ENCODE assay signal across 12 cellular contexts in genomic region chr12:18864900-18865561, GRCh38.
DNase-seq lines count a peak whose midpoint lies in the region; ATAC-seq and TF ChIP-seq lines count a peak whose summit lies in the region.
"Had no signal": no experiment of that assay in that cellular context is flagged by ENCODE, and none has a peak within 500 bp of the region (broad histone marks: within the 10 kb centered on the region; RNA-seq: fewer than 3 reads in every experiment).

No MANE protein-coding gene starts in this region.

- intact Hi-C loops in activated CD4-positive, alpha-beta T cell treated with anti-CD3 and anti-CD28 coated beads for 36 hours (cut with DNase I, micrococcal nuclease) = loop anchor here in 1 of 2 experiments (5.0 kb wide), 1 partner anchor 422 kb away; no protein-coding TSS in a partner anchor

- DNase-seq in ELR (ENCODE audit: low read depth) (peak; percentile 89), NCI-H69 (lab: John Stamatoyannopoulos, UW) (peak; percentile 3), epithelial cell of prostate (ENCODE audit: low read depth, low spot score) (peak; percentile 20), osteoblast (ENCODE audit: insufficient read length, low spot score, missing footprints) (no peak), SIG-M5 (lab: John Stamatoyannopoulos, UW) (no peak), NCI-H2081 treated with DMSO at 0.1 percent for 48 hours (lab: John Stamatoyannopoulos, UW) (no peak)
- DNase-seq in activated CD4-positive, alpha-beta T cell treated with anti-CD3 and anti-CD28 coated beads for 36 hours = no peak
- DNase-seq: NCI-H446 had no signal

- no peaks in the 10 kb centered on the region for H3K79me2 ChIP-seq in osteoblast (ENCODE audit: insufficient read depth, low read length)

- H3K9me3 ChIP-seq in osteoblast (ENCODE audit: low read depth, low read length) = no peaks in the 10 kb centered on the region

- no peak overlapping the region for H2AFZ ChIP-seq in osteoblast (ENCODE audit: low read length)

- no peaks in the 10 kb centered on the region for H3K9me3 Mint-ChIP-seq in activated CD4-positive, alpha-beta T cell treated with anti-CD3 and anti-CD28 coated beads for 36 hours (ENCODE audit: low read depth)
- H3K9me3 Mint-ChIP-seq: natural killer cell treated with Interleukin-12 subunit alpha and Interleukin-12 subunit beta and Interleukin-15 and Interleukin-18, amount 100 ng/mL, for 72 hours; T-helper 2 cell treated with Interferon-gamma antibody and Interleukin-4, amounts not matched to agents 5 μg/mL and 100 μg/mL, for 36 hours; type B pancreatic cell had no signal

- CTCF ChIA-PET in activated CD4-positive, alpha-beta T cell treated with anti-CD3 and anti-CD28 coated beads for 36 hours (lab: Charles Lee) = no interaction called here

- no peak overlapping the region for H3K27ac Mint-ChIP-seq in activated CD4-positive, alpha-beta T cell treated with anti-CD3 and anti-CD28 coated beads for 36 hours
- H3K27ac Mint-ChIP-seq: natural killer cell treated with Interleukin-12 subunit alpha and Interleukin-12 subunit beta and Interleukin-15 and Interleukin-18, amount 100 ng/mL, for 72 hours; T-helper 2 cell treated with Interferon-gamma antibody and Interleukin-4, amounts not matched to agents 5 μg/mL and 100 μg/mL, for 36 hours; type B pancreatic cell had no signal

- H3K4me3 Mint-ChIP-seq in activated CD4-positive, alpha-beta T cell treated with anti-CD3 and anti-CD28 coated beads for 36 hours = no peak overlapping the region
- H3K4me3 Mint-ChIP-seq: natural killer cell treated with Interleukin-12 subunit alpha and Interleukin-12 subunit beta and Interleukin-15 and Interleukin-18, amount 100 ng/mL, for 72 hours; T-helper 2 cell treated with Interferon-gamma antibody and Interleukin-4, amounts not matched to agents 5 μg/mL and 100 μg/mL, for 36 hours; type B pancreatic cell had no signal

- H4K20me1 ChIP-seq in osteoblast (ENCODE audit: insufficient read depth, low read length) = no peaks in the 10 kb centered on the region

- H3K36me3 ChIP-seq in osteoblast (ENCODE audit: insufficient read depth, low read length) = no peaks in the 10 kb centered on the region

- H3K4me1 ChIP-seq in osteoblast (ENCODE audit: insufficient read depth, low read length) = peaks cover 10% of the 10 kb centered on the region

- H3K4me3 ChIP-seq in osteoblast (ENCODE audit: insufficient read depth, low read length) = no peak overlapping the region

- no peak for ATAC-seq in activated CD4-positive, alpha-beta T cell treated with anti-CD3 and anti-CD28 coated beads for 36 hours
- ATAC-seq in HG03378 (IDR thresholded peaks at IDR 0.05; ENCODE audit: unreplicated experiment) = no peak
- ATAC-seq: natural killer cell treated with Interleukin-12 subunit alpha and Interleukin-12 subunit beta and Interleukin-15 and Interleukin-18, amount 100 ng/mL, for 72 hours had no signal

- POLR2A ChIA-PET in activated CD4-positive, alpha-beta T cell treated with anti-CD3 and anti-CD28 coated beads for 36 hours (lab: Charles Lee) = no interaction called here

- no peak for TF ChIP-seq CTCF in osteoblast (IDR thresholded peaks at IDR 0.05; ENCODE audit: extremely low read depth, low read depth, low read length)

- no peaks in the 10 kb centered on the region for H3K27me3 Mint-ChIP-seq in activated CD4-positive, alpha-beta T cell treated with anti-CD3 and anti-CD28 coated beads for 36 hours

- no peaks in the 10 kb centered on the region for H3K36me3 Mint-ChIP-seq in activated CD4-positive, alpha-beta T cell treated with anti-CD3 and anti-CD28 coated beads for 36 hours (ENCODE audit: low read depth)
- H3K36me3 Mint-ChIP-seq: natural killer cell treated with Interleukin-12 subunit alpha and Interleukin-12 subunit beta and Interleukin-15 and Interleukin-18, amount 100 ng/mL, for 72 hours; type B pancreatic cell had no signal

- no peak overlapping the region for H3K27ac ChIP-seq in epithelial cell of prostate
- H3K27ac ChIP-seq in osteoblast (ENCODE audit: low read depth, low read length) = no peak overlapping the region

- H3K4me1 Mint-ChIP-seq in activated CD4-positive, alpha-beta T cell treated with anti-CD3 and anti-CD28 coated beads for 36 hours = peaks cover 9% of the 10 kb centered on the region

- no peaks in the 10 kb centered on the region for H3K27me3 ChIP-seq in osteoblast (ENCODE audit: insufficient read depth, low read length)

- peak overlapping the region; percentile 43 for H3K4me2 ChIP-seq in osteoblast (ENCODE audit: insufficient read depth, low read length)

Comparison
In these comparisons a context has a peak if more than half of its experiments do, and no peak if none do; other contexts are left out.
1. DNase-seq: peak in ELR (single experiment), NCI-H69 (single experiment) and epithelial cell of prostate (single experiment); none in osteoblast (single experiment), SIG-M5 (single experiment), activated CD4-positive, alpha-beta T cell treated with anti-CD3 and anti-CD28 coated beads for 36 hours (single experiment) and NCI-H2081 treated with DMSO at 0.1 percent for 48 hours (single experiment).